ENCODE assay signal across 8 cellular contexts in the genomic region with DNA sequence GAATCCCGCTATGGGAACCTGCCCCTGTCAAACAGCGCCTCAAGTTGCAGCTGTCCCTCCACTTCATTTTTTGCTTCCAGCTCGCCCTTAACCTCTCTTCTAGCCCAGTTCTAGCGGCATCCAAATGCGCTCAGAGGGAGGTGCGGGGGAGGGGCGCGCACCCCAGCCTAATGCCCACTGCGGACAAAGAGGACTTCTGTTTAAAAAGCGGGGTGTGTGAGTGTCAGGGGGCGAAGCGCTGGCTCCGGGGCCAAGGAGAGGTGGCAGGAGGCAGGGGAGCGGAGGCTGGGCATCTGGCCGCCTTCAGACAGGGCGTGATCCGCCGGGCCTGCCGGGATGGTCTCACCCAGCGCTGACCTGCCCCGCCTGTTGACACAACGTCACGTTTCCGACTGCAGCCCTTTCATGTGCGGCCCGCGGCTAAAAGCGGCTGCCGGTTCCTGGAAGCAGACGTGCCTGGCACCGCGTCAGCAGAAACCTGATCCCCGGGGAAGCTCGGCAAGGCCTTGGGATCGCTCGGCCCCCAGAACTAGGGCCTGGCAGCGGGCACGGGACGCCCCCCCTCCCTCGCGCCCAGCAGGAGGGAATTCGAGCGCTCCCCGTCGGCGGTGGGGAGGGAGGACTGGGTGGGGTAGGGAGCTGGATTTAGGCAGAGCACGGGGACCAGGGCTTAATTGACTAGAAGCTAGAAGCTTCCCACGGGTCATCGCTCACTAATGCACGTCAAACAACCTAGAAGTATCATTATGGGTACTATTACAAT. TPM values are rescaled to one million over a fixed set of nuclear protein-coding genes. Genes with fewer than 3 reads are reported as not detected.
DNase-seq lines count a peak whose midpoint lies in the region; ATAC-seq and TF ChIP-seq lines count a peak whose summit lies in the region.

No MANE protein-coding gene starts in this region.

- no peaks in the 10 kb centered on the region for H3K9me3 Mint-ChIP-seq in nephron progenitor cell

- H3K27me3 ChIP-seq in Peyer's patch (no peaks in the 10 kb centered on the region), stomach smooth muscle (ENCODE audit: control insufficient read depth in 1 of 2, insufficient read depth in 2 of 2, low read length in 2 of 2) (no peaks in the 10 kb centered on the region)

- H3K4me3 ChIP-seq in Peyer's patch = peak overlapping the region; percentile 33 to 58 (median 46)
- peak overlapping the region; percentile 36 for H3K4me3 ChIP-seq in fibroblast of the aortic adventitia (ENCODE audit: low read depth, low read length)
- H3K4me3 ChIP-seq in stomach smooth muscle (ENCODE audit: low read length in 2 of 2) = peak overlapping the region; percentile 42 to 72

- H3K9me3 ChIP-seq in Peyer's patch (no peaks in the 10 kb centered on the region), stomach smooth muscle (ENCODE audit: control insufficient read depth in 2 of 2, low read length in 2 of 2) (no peaks in the 10 kb centered on the region)

- TF ChIP-seq POLR2A in Peyer's patch (IDR thresholded peaks at IDR 0.05) = peak; percentile 68 to 79

- H3K27me3 Mint-ChIP-seq in nephron progenitor cell (ENCODE audit: low read depth, poor library complexity) = no peaks in the 10 kb centered on the region

- peaks cover 67% of the 10 kb centered on the region for H3K4me1 Mint-ChIP-seq in nephron progenitor cell

- TF ChIP-seq CTCF in Peyer's patch (IDR thresholded peaks at IDR 0.05) (peak in 1 of 6 experiments; percentile 13), fibroblast of the aortic adventitia (IDR thresholded peaks at IDR 0.05; ENCODE audit: insufficient read depth, low read length) (peak; percentile 5), nephron progenitor cell (IDR thresholded peaks at IDR 0.05) (no peak)

- H3K27ac ChIP-seq in Peyer's patch (peak overlapping the region; percentile 91 to 100 (median 96)), stomach smooth muscle (ENCODE audit: low read length) (peak overlapping the region; percentile 96)

- DNase-seq in DMS79 (lab: John Stamatoyannopoulos, UW) = peak; percentile 46
- DNase-seq in HuH-7 (ENCODE audit: low spot score) = peak; percentile 95
- DNase-seq in Peyer's patch = peak; percentile 88 to 97 (median 97)
- peak; percentile 89 for DNase-seq in activated effector memory CD4-positive, alpha-beta T cell treated with anti-CD3 and anti-CD28 coated beads, Interleukin-2, amount 50 U/mL, for 16 hours
- DNase-seq in fibroblast of the aortic adventitia (ENCODE audit: low read depth) = peak; percentile 98
- DNase-seq in nephron progenitor cell = peak; percentile 90

- peaks cover 0 to 53% (median 11%) of the 10 kb centered on the region in 4 donors for H3K4me1 ChIP-seq in Peyer's patch
- peaks cover 45% of the 10 kb centered on the region for H3K4me1 ChIP-seq in stomach smooth muscle (ENCODE audit: control insufficient read depth, insufficient read depth, low read length)

- ATAC-seq in GM21526 (IDR thresholded peaks at IDR 0.05; ENCODE audit: low FRiP score, unreplicated experiment) = peak; percentile 55

- peak overlapping the region; percentile 70 to 86 for H3K9ac ChIP-seq in stomach smooth muscle (ENCODE audit: low read length in 2 of 2)

- peaks cover 17% of the 10 kb centered on the region for H3K36me3 Mint-ChIP-seq in nephron progenitor cell (ENCODE audit: low read depth)

- peaks cover 0 to 10% (median 0%) of the 10 kb centered on the region in 3 donors for H3K36me3 ChIP-seq in Peyer's patch
- H3K36me3 ChIP-seq in stomach smooth muscle (ENCODE audit: control insufficient read depth in 2 of 2, insufficient read depth in 2 of 2, low read length in 2 of 2) = peaks cover 17 to 21% of the 10 kb centered on the region in 2 donors

- peak overlapping the region; percentile 54 for H3K27ac Mint-ChIP-seq in nephron progenitor cell

- H3K4me3 Mint-ChIP-seq in nephron progenitor cell = peak overlapping the region; percentile 72

RNA-seq across cellular contexts. Expression of a gene that starts 7.6 kb away (rescaled TPM):
- 10 to 100 TPM; 20.3 to 78.4 (median 44.3) TPM for total RNA-seq in Peyer's patch
- 22.9 and 36.1 TPM in 2 replicates for total RNA-seq in fibroblast of the aortic adventitia (ENCODE audit: low replicate concordance)

Comparison
In these comparisons a context has a peak if more than half of its experiments do, and no peak if none do; other contexts are left out.
1. Peak in every context shown above with its lines: DNase-seq, ATAC-seq, H3K4me3 ChIP-seq and H3K27ac ChIP-seq.
2. DNase-seq: peak in every context shown above with its lines; median percentile 98 in fibroblast of the aortic adventitia; 97 in Peyer's patch; 95 in HuH-7; 90 in nephron progenitor cell; 89 in activated effector memory CD4-positive, alpha-beta T cell treated with anti-CD3 and anti-CD28 coated beads, Interleukin-2, amount 50 U/mL, for 16 hours; 46 in DMS79.